In genomic region chrX:153626863-153627674, GRCh38 we compare ENCODE assay signal across 1 cellular context.
TF ChIP-seq lines count a peak whose summit lies in the region.

No MANE protein-coding gene starts in this region.

TF ChIP-seq in HepG2, 621 proteins besides CTCF, POLR2A, EP300 and RAD21 (continued from another document and continues in another):
- TF ChIP-seq, protein P1, sequence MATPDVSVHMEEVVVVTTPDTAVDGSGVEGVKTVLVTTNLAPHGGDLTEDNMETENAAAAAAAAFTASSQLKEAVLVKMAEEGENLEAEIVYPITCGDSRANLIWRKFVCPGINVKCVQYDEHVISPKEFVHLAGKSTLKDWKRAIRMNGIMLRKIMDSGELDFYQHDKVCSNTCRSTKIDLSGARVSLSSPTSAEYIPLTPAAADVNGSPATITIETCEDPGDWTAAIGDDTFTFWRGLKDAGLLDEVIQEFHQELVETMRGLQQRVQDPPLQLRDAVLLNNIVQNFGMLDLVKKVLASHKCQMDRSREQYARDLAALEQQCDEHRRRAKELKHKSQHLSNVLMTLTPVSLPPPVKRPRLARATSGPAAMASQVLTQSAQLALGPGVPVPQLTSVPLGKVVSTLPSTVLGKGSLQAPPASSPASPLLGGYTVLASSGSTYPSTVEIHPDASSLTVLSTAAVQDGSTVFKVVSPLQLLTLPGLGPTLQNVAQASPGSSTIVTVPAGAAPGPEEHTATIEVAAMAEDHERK (CRISPR knock-in tag; IDR thresholded peaks at IDR 0.05; ENCODE audit: low read depth): no peak
- TF ChIP-seq ZNF329 (CRISPR knock-in tag; IDR thresholded peaks at IDR 0.05; ENCODE audit: low read depth): 0 out of 2 replicates have a peak, but pooled peaks have one; percentile 22
- no peak for TF ChIP-seq SIN3B (IDR thresholded peaks at IDR 0.05; ENCODE audit: low read length)
- no peak for TF ChIP-seq CREBL2 (CRISPR knock-in tag; IDR thresholded peaks at IDR 0.05; ENCODE audit: borderline replicate concordance)
- TF ChIP-seq ZNF318 (CRISPR knock-in tag; IDR thresholded peaks at IDR 0.05): no peak; the same call in 1 of the 2 replicates
- no peak for TF ChIP-seq NR1H2 (CRISPR knock-in tag; IDR thresholded peaks at IDR 0.05; ENCODE audit: borderline replicate concordance, low read depth)
- 0 out of 2 replicates have a peak, but pooled peaks have one; percentile 6 for TF ChIP-seq HINFP (CRISPR knock-in tag; IDR thresholded peaks at IDR 0.05; ENCODE audit: low read depth)
- peak; percentile 55; the same call in 1 of the 2 replicates for TF ChIP-seq TARDBP (CRISPR knock-in tag; IDR thresholded peaks at IDR 0.05)
- TF ChIP-seq RXRA (CRISPR knock-in tag; IDR thresholded peaks at IDR 0.05): peak; percentile 63; the same call in 1 of the 2 replicates
- peak; percentile 62; the same call in 1 of the 2 replicates for TF ChIP-seq KDM6A (CRISPR knock-in tag; IDR thresholded peaks at IDR 0.05; ENCODE audit: low read depth)
- TF ChIP-seq, protein P2, sequence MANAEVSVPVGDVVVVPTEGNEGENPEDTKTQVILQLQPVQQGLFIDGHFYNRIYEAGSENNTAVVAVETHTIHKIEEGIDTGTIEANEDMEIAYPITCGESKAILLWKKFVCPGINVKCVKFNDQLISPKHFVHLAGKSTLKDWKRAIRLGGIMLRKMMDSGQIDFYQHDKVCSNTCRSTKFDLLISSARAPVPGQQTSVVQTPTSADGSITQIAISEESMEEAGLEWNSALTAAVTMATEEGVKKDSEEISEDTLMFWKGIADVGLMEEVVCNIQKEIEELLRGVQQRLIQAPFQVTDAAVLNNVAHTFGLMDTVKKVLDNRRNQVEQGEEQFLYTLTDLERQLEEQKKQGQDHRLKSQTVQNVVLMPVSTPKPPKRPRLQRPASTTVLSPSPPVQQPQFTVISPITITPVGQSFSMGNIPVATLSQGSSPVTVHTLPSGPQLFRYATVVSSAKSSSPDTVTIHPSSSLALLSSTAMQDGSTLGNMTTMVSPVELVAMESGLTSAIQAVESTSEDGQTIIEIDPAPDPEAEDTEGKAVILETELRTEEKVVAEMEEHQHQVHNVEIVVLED (CRISPR knock-in tag; IDR thresholded peaks at IDR 0.05; ENCODE audit: borderline replicate concordance): no peak
- no peak for TF ChIP-seq ZNF75D (CRISPR knock-in tag; IDR thresholded peaks at IDR 0.05; ENCODE audit: borderline replicate concordance)
- TF ChIP-seq ZNF841 (CRISPR knock-in tag; IDR thresholded peaks at IDR 0.05; ENCODE audit: borderline replicate concordance): no peak
- no peak for TF ChIP-seq PREB (CRISPR knock-in tag; IDR thresholded peaks at IDR 0.05)
- TF ChIP-seq HDAC1 (CRISPR knock-in tag; IDR thresholded peaks at IDR 0.05): 0 out of 2 replicates have a peak, but pooled peaks have one; percentile 19
- TF ChIP-seq HMG20A (CRISPR knock-in tag; IDR thresholded peaks at IDR 0.05; ENCODE audit: borderline replicate concordance): no peak
- no peak for TF ChIP-seq ZNF510 (CRISPR knock-in tag; IDR thresholded peaks at IDR 0.05; ENCODE audit: low read depth)
- TF ChIP-seq ZNF335 (CRISPR knock-in tag; IDR thresholded peaks at IDR 0.05): no peak
- TF ChIP-seq ZMYM3 (CRISPR knock-in tag; IDR thresholded peaks at IDR 0.05): no peak
- TF ChIP-seq CHD2 (IDR thresholded peaks at IDR 0.05; ENCODE audit: low read depth, low read length): peak; percentile 40; the same call in 1 of the 2 replicates
- TF ChIP-seq NBN (conservative IDR thresholded peaks at IDR 0.05): no peak
- TF ChIP-seq ELF1 (CRISPR knock-in tag; IDR thresholded peaks at IDR 0.05): no peak
- TF ChIP-seq DDIT3 (CRISPR knock-in tag; IDR thresholded peaks at IDR 0.05): no peak
- TF ChIP-seq NR2F6 (IDR thresholded peaks at IDR 0.05): peak; percentile 61; the same call in 1 of the 2 replicates
- no peak; the same call in 1 of the 2 replicates for TF ChIP-seq NR2F6 (CRISPR knock-in tag; IDR thresholded peaks at IDR 0.05)
- no peak for TF ChIP-seq RFX5 (IDR thresholded peaks at IDR 0.05; ENCODE audit: low read depth, low read length)
- peak; percentile 47; the same call in 1 of the 2 replicates for TF ChIP-seq REPIN1 (CRISPR knock-in tag; IDR thresholded peaks at IDR 0.05; ENCODE audit: borderline replicate concordance, low read depth)
- TF ChIP-seq NCOA5 (CRISPR knock-in tag; IDR thresholded peaks at IDR 0.05): no peak
- TF ChIP-seq, protein P3, sequence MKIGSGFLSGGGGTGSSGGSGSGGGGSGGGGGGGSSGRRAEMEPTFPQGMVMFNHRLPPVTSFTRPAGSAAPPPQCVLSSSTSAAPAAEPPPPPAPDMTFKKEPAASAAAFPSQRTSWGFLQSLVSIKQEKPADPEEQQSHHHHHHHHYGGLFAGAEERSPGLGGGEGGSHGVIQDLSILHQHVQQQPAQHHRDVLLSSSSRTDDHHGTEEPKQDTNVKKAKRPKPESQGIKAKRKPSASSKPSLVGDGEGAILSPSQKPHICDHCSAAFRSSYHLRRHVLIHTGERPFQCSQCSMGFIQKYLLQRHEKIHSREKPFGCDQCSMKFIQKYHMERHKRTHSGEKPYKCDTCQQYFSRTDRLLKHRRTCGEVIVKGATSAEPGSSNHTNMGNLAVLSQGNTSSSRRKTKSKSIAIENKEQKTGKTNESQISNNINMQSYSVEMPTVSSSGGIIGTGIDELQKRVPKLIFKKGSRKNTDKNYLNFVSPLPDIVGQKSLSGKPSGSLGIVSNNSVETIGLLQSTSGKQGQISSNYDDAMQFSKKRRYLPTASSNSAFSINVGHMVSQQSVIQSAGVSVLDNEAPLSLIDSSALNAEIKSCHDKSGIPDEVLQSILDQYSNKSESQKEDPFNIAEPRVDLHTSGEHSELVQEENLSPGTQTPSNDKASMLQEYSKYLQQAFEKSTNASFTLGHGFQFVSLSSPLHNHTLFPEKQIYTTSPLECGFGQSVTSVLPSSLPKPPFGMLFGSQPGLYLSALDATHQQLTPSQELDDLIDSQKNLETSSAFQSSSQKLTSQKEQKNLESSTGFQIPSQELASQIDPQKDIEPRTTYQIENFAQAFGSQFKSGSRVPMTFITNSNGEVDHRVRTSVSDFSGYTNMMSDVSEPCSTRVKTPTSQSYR (CRISPR knock-in tag; IDR thresholded peaks at IDR 0.05; ENCODE audit: borderline replicate concordance): peak; percentile 96
- TF ChIP-seq ZNF572 (CRISPR knock-in tag; IDR thresholded peaks at IDR 0.05): no peak
- no peak; the same call in 1 of the 2 replicates for TF ChIP-seq HOXA3 (CRISPR knock-in tag; IDR thresholded peaks at IDR 0.05)
- TF ChIP-seq MAFG (CRISPR knock-in tag; IDR thresholded peaks at IDR 0.05): no peak
- no peak for TF ChIP-seq ZNF230 (CRISPR knock-in tag; IDR thresholded peaks at IDR 0.05)
- no peak for TF ChIP-seq HMGXB3 (CRISPR knock-in tag; IDR thresholded peaks at IDR 0.05; ENCODE audit: borderline replicate concordance)
- TF ChIP-seq ZMAT5 (CRISPR knock-in tag; IDR thresholded peaks at IDR 0.05; ENCODE audit: borderline replicate concordance, low read depth): no peak
- TF ChIP-seq ZSCAN20 (CRISPR knock-in tag; IDR thresholded peaks at IDR 0.05; ENCODE audit: borderline replicate concordance): no peak
- TF ChIP-seq ZFYVE20 (CRISPR knock-in tag; IDR thresholded peaks at IDR 0.05; ENCODE audit: borderline replicate concordance, low read depth): no peak
